ENCODE assay signal across 13 cellular contexts in genomic region chr1:236185687-236186086, GRCh38. TPM values are rescaled to one million over a fixed set of nuclear protein-coding genes. Genes with fewer than 3 reads are reported as not detected.
DNase-seq lines count a peak whose midpoint lies in the region; FAIRE-seq and TF ChIP-seq lines count a peak whose summit lies in the region.
"Had no signal": no experiment of that assay in that cellular context is flagged by ENCODE, and none has a peak within 500 bp of the region (broad histone marks: within the 10 kb centered on the region; RNA-seq: fewer than 3 reads in every experiment).

No MANE protein-coding gene starts in this region.

- H3K27me3 ChIP-seq in A673 (replicated peaks; ENCODE audit: insufficient read depth, low read depth, low read length, poor library complexity) (no peaks in the 10 kb centered on the region), breast epithelium (no peaks in the 10 kb centered on the region)

- H3K4me1 ChIP-seq in A673 (ENCODE audit: insufficient read depth, low read length, poor library complexity, severe bottlenecking) = no peaks in the 10 kb centered on the region
- no peaks in the 10 kb centered on the region for H3K4me1 ChIP-seq in breast epithelium

- H3K27ac ChIP-seq in A673 (ENCODE audit: low read depth, low read length, poor library complexity, severe bottlenecking) = no peak overlapping the region
- H3K27ac ChIP-seq in breast epithelium = no peak overlapping the region
- H3K27ac ChIP-seq: PC-9 had no signal

- BruUV-seq in A673 (replicated peaks; lab: Mats Ljungman, UMichigan) = no TSS peak

- TF ChIP-seq POLR2A in breast epithelium (IDR thresholded peaks at IDR 0.05) = no peak

- peak; percentile 1 for DNase-seq in A673 (ENCODE audit: low spot score)
- DNase-seq in GM19239 (ENCODE audit: insufficient read length, low spot score) = no peak
- peak; percentile 85 to 90 for DNase-seq in NOMO-1 (lab: John Stamatoyannopoulos, UW; ENCODE audit: unreplicated experiment in 2 of 2)
- DNase-seq in SKM-1 treated with dmso at 0.1 percent for 144 hours (lab: John Stamatoyannopoulos, UW; ENCODE audit: unreplicated experiment) = peak; percentile 82
- no peak for DNase-seq in amniotic stem cell (lab: John Stamatoyannopoulos, UW)
- no peak for DNase-seq in breast epithelium (ENCODE audit: low spot score in 2 of 2)
- no peak for DNase-seq in NK-92 treated with Interleukin-12 subunit alpha and Interleukin-12 subunit beta, amount 100 ng/mL, for 24 hours (lab: John Stamatoyannopoulos, UW)
- DNase-seq in T-helper 2 cell = no peak
- DNase-seq: NCI-H1105 treated with DMSO at 0.1 percent for 48 hours, NCI-H187, NCI-H82, PC-9 had no signal

- intact Hi-C loops in A673 (cut with micrococcal nuclease; ENCODE audit: unreplicated experiment) = no loop called here
- intact Hi-C loops in breast epithelium (cut with DNase I; ENCODE audit: low total_unique reads) = no loop called here

- peak; percentile 65 for FAIRE-seq in GM19239 (lab: Jason Lieb, UNC)

- no peak overlapping the region for H3K4me3 ChIP-seq in A673 (ENCODE audit: low read depth, low read length, poor library complexity, severe bottlenecking)
- no peak overlapping the region for H3K4me3 ChIP-seq in breast epithelium
- H3K4me3 ChIP-seq: GM23338, PC-9 had no signal

- POLR2A ChIA-PET in A673 (lab: Charles Lee; ENCODE audit: low non-redundant PET) = no interaction called here

- CTCF ChIA-PET in A673 (lab: Charles Lee) = no interaction called here

- H3K9me3 ChIP-seq in A673 (ENCODE audit: low read depth, low read length, poor library complexity, severe bottlenecking) = no peaks in the 10 kb centered on the region
- H3K9me3 ChIP-seq in breast epithelium = no peaks in the 10 kb centered on the region

- no peaks in the 10 kb centered on the region for H3K36me3 ChIP-seq in A673 (ENCODE audit: insufficient read depth, low read length, poor library complexity, severe bottlenecking)
- no peaks in the 10 kb centered on the region for H3K36me3 ChIP-seq in breast epithelium

- no peak for TF ChIP-seq CTCF in A673 (conservative IDR thresholded peaks at IDR 0.05; ENCODE audit: low read depth, low read length)
- no peak for TF ChIP-seq CTCF in breast epithelium (IDR thresholded peaks at IDR 0.05)

RNA-seq across cellular contexts. Expression of gene GPR137B, which starts 43.3 kb away (rescaled TPM):
- total RNA-seq in A673 (2021) = 6.4 and 7.1 TPM in 2 replicates
- total RNA-seq in breast epithelium = 10 to 100 TPM; 24.1 to 29.6 (median 25.6) TPM
- total RNA-seq: PC-9 had no signal

Comparison
In these comparisons a context has a peak if more than half of its experiments do, and no peak if none do; other contexts are left out.
1. DNase-seq: peak in A673 (single experiment), NOMO-1 (2 of 2) and SKM-1 treated with dmso at 0.1 percent for 144 hours (single experiment); none in GM19239 (single experiment), amniotic stem cell (single experiment), breast epithelium (0 of 2), NK-92 treated with Interleukin-12 subunit alpha and Interleukin-12 subunit beta, amount 100 ng/mL, for 24 hours (single experiment) and T-helper 2 cell (0 of 5).